In genomic region chr3:179279837-179280236, GRCh38 we compare ENCODE assay signal across 3 cellular contexts.
TF ChIP-seq lines count a peak whose summit lies in the region.

No MANE protein-coding gene starts in this region.

TF ChIP-seq in A549, 52 proteins besides CTCF, POLR2A, EP300 and RAD21:
- no peak for TF ChIP-seq ESRRA (IDR thresholded peaks at IDR 0.05; ENCODE audit: borderline replicate concordance, low read length)
- no peak for TF ChIP-seq ZSCAN20 (CRISPR knock-in tag; IDR thresholded peaks at IDR 0.05)
- TF ChIP-seq CBX2 (IDR thresholded peaks at IDR 0.05; ENCODE audit: borderline replicate concordance, low read depth) = no peak
- peak; percentile 89 for TF ChIP-seq MAFK (IDR thresholded peaks at IDR 0.05; ENCODE audit: partially characterized antibody)

TF ChIP-seq in GM23338, 12 proteins besides CTCF, POLR2A, EP300 and RAD21:
- TF ChIP-seq NANOG (IDR thresholded peaks at IDR 0.05; ENCODE audit: borderline replicate concordance) (no peak), ETS1 (IDR thresholded peaks at IDR 0.05) (no peak), EZH2phosphoT487 (IDR thresholded peaks at IDR 0.05; ENCODE audit: unreplicated experiment) (no peak)

TF ChIP-seq in K562, 482 proteins besides CTCF, POLR2A, EP300 and RAD21:
- TF ChIP-seq KLF16 (IDR thresholded peaks at IDR 0.05) = no peak
- peak; percentile 90 for TF ChIP-seq MAFG (tag; conservative IDR thresholded peaks at IDR 0.05)
- no peak for TF ChIP-seq CBX1 (IDR thresholded peaks at IDR 0.05; ENCODE audit: low read depth)
- TF ChIP-seq C11orf30 (IDR thresholded peaks at IDR 0.05; ENCODE audit: low read depth) = peak; percentile 94
- peak; percentile 92 for TF ChIP-seq MAFK (IDR thresholded peaks at IDR 0.05; ENCODE audit: low read length)
- peak; percentile 95 for TF ChIP-seq MAFF (IDR thresholded peaks at IDR 0.05; ENCODE audit: low read length)
- TF ChIP-seq ZNF316 (IDR thresholded peaks at IDR 0.05) = peak; percentile 97
- TF ChIP-seq GTF2B (IDR thresholded peaks at IDR 0.05; ENCODE audit: extremely low read depth, insufficient read length) = no peak
